ENCODE assay signal across 8 cellular contexts in the genomic region with DNA sequence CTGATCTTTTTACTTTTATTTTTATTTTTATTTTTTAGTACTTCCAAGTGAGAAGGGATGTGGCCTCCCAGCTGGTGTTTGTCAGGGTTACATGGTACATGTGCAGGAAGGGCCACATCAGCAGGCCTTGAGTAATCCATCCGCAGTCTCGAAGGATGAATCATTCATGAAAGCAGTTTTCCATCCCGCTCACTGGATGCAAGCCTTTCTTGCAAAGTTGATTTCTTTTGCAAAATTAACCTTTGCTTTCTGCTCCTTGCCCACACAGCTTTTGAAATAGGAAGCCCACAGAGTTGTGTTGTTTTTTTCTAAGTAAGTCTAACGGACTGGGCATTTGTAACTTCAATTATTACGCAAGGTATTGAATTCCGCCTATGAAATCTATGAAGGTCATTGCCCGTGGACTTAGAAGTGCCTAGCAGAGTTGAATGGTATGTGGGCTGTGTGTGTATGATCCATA.
DNase-seq lines count a peak whose midpoint lies in the region; ATAC-seq, FAIRE-seq and TF ChIP-seq lines count a peak whose summit lies in the region.

No MANE protein-coding gene starts in this region.

- peak; percentile 78 for ATAC-seq in naive thymus-derived CD4-positive, alpha-beta T cell
- ATAC-seq in HG03457 (IDR thresholded peaks at IDR 0.05; ENCODE audit: unreplicated experiment) = no peak

- peaks cover 0 to 7% of the 10 kb centered on the region in 2 experiments for H4K20me1 ChIP-seq in H1 (replicated peaks in 1 of 2; ENCODE audit: control insufficient read depth in 1 of 2, insufficient read depth in 2 of 2, low read length in 2 of 2)

- peaks cover 7 to 13% (median 11%) of the 10 kb centered on the region in 7 donors for H3K9me3 Mint-ChIP-seq in CD14-positive monocyte
- H3K9me3 Mint-ChIP-seq in naive thymus-derived CD4-positive, alpha-beta T cell = peaks cover 4 to 18% (median 5%) of the 10 kb centered on the region in 11 donors

- no peak overlapping the region for H2BK120ac ChIP-seq in H1 (replicated peaks; ENCODE audit: low read depth, low read length)

- H3K4me3 ChIP-seq in NB4 (ENCODE audit: low read depth, low read length) = peak overlapping the region; percentile 37
- no peak overlapping the region for H3K4me3 ChIP-seq in H1 (ENCODE audit: extremely low read depth in 1 of 4, insufficient read depth in 2 of 4, low read depth in 3 of 4, low read length in 4 of 4)
- no peak overlapping the region for H3K4me3 ChIP-seq in naive thymus-derived CD4-positive, alpha-beta T cell (ENCODE audit: low read length)

- H2BK20ac ChIP-seq in H1 (ENCODE audit: low read length) = no peak overlapping the region

- no peak overlapping the region for H4K8ac ChIP-seq in H1 (ENCODE audit: extremely low read depth, insufficient read depth, low read length)

- H2AFZ ChIP-seq in H1 (ENCODE audit: low read length) = no peak overlapping the region

- H3K4me1 ChIP-seq in H1 (replicated peaks in 1 of 4; ENCODE audit: control insufficient read depth in 3 of 4, insufficient read depth in 4 of 4, low read length in 3 of 4) = no peaks in the 10 kb centered on the region
- peaks cover 0 to 13% of the 10 kb centered on the region in 2 donors for H3K4me1 ChIP-seq in naive thymus-derived CD4-positive, alpha-beta T cell (ENCODE audit: control insufficient read depth in 2 of 2, insufficient read depth in 2 of 2, low read length in 2 of 2)

- no peak overlapping the region for H4K5ac ChIP-seq in H1 (ENCODE audit: insufficient read length, low read depth, low read length)

- H3K23me2 ChIP-seq in H1 (ENCODE audit: low read depth, low read length) = no peaks in the 10 kb centered on the region

- H3K79me2 ChIP-seq in H1 (ENCODE audit: control insufficient read depth in 1 of 2, insufficient read depth in 2 of 2, low read length in 2 of 2) = no peaks in the 10 kb centered on the region

- H2BK15ac ChIP-seq in H1 (ENCODE audit: low read length) = no peak overlapping the region

- no peak overlapping the region for H3K14ac ChIP-seq in H1 (ENCODE audit: insufficient read length)

- H2BK12ac ChIP-seq in H1 (ENCODE audit: low read depth, low read length) = no peak overlapping the region

- no peak overlapping the region for H3K27ac ChIP-seq in H1 (ENCODE audit: low read depth, low read length)
- H3K27ac ChIP-seq in naive thymus-derived CD4-positive, alpha-beta T cell (ENCODE audit: low read depth, low read length) = no peak overlapping the region

- intact Hi-C loops in CD14-positive monocyte (cut with micrococcal nuclease) = loop anchor here in 1 of 2 donors (1.0 kb wide), 1 partner anchor 8 kb away; no protein-coding TSS in a partner anchor
- intact Hi-C loops in naive thymus-derived CD4-positive, alpha-beta T cell (cut with micrococcal nuclease) = no loop called here

- peaks cover 7 to 23% of the 10 kb centered on the region in 2 donors for H3K36me3 Mint-ChIP-seq in CD14-positive monocyte
- peaks cover 14 to 47% (median 38%) of the 10 kb centered on the region in 5 donors for H3K36me3 Mint-ChIP-seq in naive thymus-derived CD4-positive, alpha-beta T cell

- H2BK5ac ChIP-seq in H1 (ENCODE audit: low read depth, low read length) = no peak overlapping the region

- 92% methylated on average over 7 of the region's 7 CpGs; no CpG with 5 or more reads in 1 of the 2 experiments for WGBS in H1 (ENCODE audit: extremely low coverage in 1 of 2, insufficient coverage in 1 of 2, insufficient read length in 1 of 2, insufficient replicate concordance in 2 of 2, low coverage in 1 of 2, low lambda C conversion rate in 2 of 2, missing lambda C conversion rate in 1 of 2), 2 experiments

- no peaks in the 10 kb centered on the region for H3K27me3 Mint-ChIP-seq in CD14-positive monocyte (ENCODE audit: low read depth in 3 of 3)
- no peaks in the 10 kb centered on the region for H3K27me3 Mint-ChIP-seq in naive thymus-derived CD4-positive, alpha-beta T cell

- peak overlapping the region in 1 of 2 donors; percentile 39 for H3K4me3 Mint-ChIP-seq in CD14-positive monocyte
- no peak overlapping the region for H3K4me3 Mint-ChIP-seq in naive thymus-derived CD4-positive, alpha-beta T cell

- no peak overlapping the region for H3K4ac ChIP-seq in H1 (replicated peaks; ENCODE audit: insufficient read length, low read depth, low read length)

- H3K4me2 ChIP-seq in H1 (ENCODE audit: insufficient read depth in 1 of 2, low read depth in 2 of 2, low read length in 2 of 2) = no peak overlapping the region

- peak; percentile 82 for DNase-seq in CD14-positive monocyte (ENCODE audit: low spot score)
- DNase-seq in NB4 (ENCODE audit: low read depth) = peak; percentile 98
- no peak for DNase-seq in H1 (ENCODE audit: low read depth in 1 of 2, low spot score in 2 of 2)
- DNase-seq in naive thymus-derived CD4-positive, alpha-beta T cell = no peak
- DNase-seq in stimulated activated naive CD4-positive, alpha-beta T cell treated with Interleukin-2 at 50 U/mL for 16 hours (lab: John Stamatoyannopoulos, UW) = no peak
- no peak for DNase-seq in KG1 (lab: John Stamatoyannopoulos, UW)
- no peak for DNase-seq in retina

- no peak overlapping the region for H3K18ac ChIP-seq in H1 (ENCODE audit: extremely low read depth, low read length)

- TF ChIP-seq CTCF in CD14-positive monocyte (IDR thresholded peaks at IDR 0.05) (no peak), NB4 (IDR thresholded peaks at IDR 0.05; ENCODE audit: low read depth, low read length) (no peak), H1 (IDR thresholded peaks at IDR 0.05; ENCODE audit: control extremely low read depth in 1 of 3, insufficient read depth in 1 of 3, low read depth in 1 of 3, low read length in 3 of 3) (no peak)

- no peak for TF ChIP-seq RAD21 in H1 (IDR thresholded peaks at IDR 0.05 in 1 of 2, conservative IDR thresholded peaks at IDR 0.05 in 1 of 2; ENCODE audit: low read depth in 2 of 2, low read length in 2 of 2)

- TF ChIP-seq EP300 in H1 (IDR thresholded peaks at IDR 0.05; ENCODE audit: borderline replicate concordance in 1 of 2, low read depth in 2 of 2, low read length in 2 of 2) = no peak

- H3K9me3 ChIP-seq in H1 (ENCODE audit: insufficient read depth in 2 of 2, low read depth in 1 of 2, low read length in 1 of 2) = no peaks in the 10 kb centered on the region
- H3K9me3 ChIP-seq in naive thymus-derived CD4-positive, alpha-beta T cell (ENCODE audit: control insufficient read depth in 2 of 3, low read length in 3 of 3) = no peaks in the 10 kb centered on the region

- no peak overlapping the region for H2AK5ac ChIP-seq in H1 (ENCODE audit: low read depth, low read length)

- no peaks in the 10 kb centered on the region for H3K36me3 ChIP-seq in H1 (ENCODE audit: control insufficient read depth in 2 of 4, insufficient read depth in 4 of 4, low read length in 3 of 4)
- peaks cover 0 to 10% (median 0%) of the 10 kb centered on the region in 3 experiments for H3K36me3 ChIP-seq in naive thymus-derived CD4-positive, alpha-beta T cell (ENCODE audit: control insufficient read depth in 2 of 3, insufficient read depth in 3 of 3, low read length in 3 of 3)

- H3K27ac Mint-ChIP-seq in CD14-positive monocyte = peak overlapping the region; percentile 84 to 95 (median 89)
- peak overlapping the region in 2 of 9 donors; percentile 18 to 32 for H3K27ac Mint-ChIP-seq in naive thymus-derived CD4-positive, alpha-beta T cell

- H3K23ac ChIP-seq in H1 (ENCODE audit: insufficient read length) = no peak overlapping the region

- H4K91ac ChIP-seq in H1 (replicated peaks; ENCODE audit: insufficient read length, low read length) = no peak overlapping the region

- FAIRE-seq in H1 (lab: Jason Lieb, UNC) = no peak

- POLR2A ChIA-PET in H1 (lab: Charles Lee; ENCODE audit: partially characterized antibody) = interaction anchor here (1.0 kb wide), 1 partner anchor 15 kb away, joined by 3 read pairs; no protein-coding TSS in a partner anchor
- POLR2A ChIA-PET in naive thymus-derived CD4-positive, alpha-beta T cell (lab: Charles Lee) = no interaction called here

- CTCF ChIA-PET in H1 (lab: Charles Lee; ENCODE audit: partially characterized antibody) = interaction anchor here (1.0 to 1.6 kb wide), 4 partner anchors 10 to 170 kb away, joined by 3 to 11 read pairs (median 4); no protein-coding TSS in a partner anchor
- CTCF ChIA-PET in naive thymus-derived CD4-positive, alpha-beta T cell (lab: Charles Lee) = no interaction called here

- H3K27me3 ChIP-seq in H1 (replicated peaks in 1 of 4; ENCODE audit: control insufficient read depth in 3 of 4, extremely low read depth in 1 of 4, insufficient read depth in 3 of 4, low read length in 3 of 4) = peaks cover 0 to 8% (median 2%) of the 10 kb centered on the region in 4 experiments; a peak in 4 of 7 replicates
- no peaks in the 10 kb centered on the region for H3K27me3 ChIP-seq in naive thymus-derived CD4-positive, alpha-beta T cell (ENCODE audit: control insufficient read depth in 2 of 2, insufficient read depth in 2 of 2, low read length in 2 of 2)

- no peak overlapping the region for H3K9ac ChIP-seq in H1 (replicated peaks in 1 of 4; ENCODE audit: extremely low read depth in 1 of 4, low read depth in 3 of 4, low read length in 3 of 4)

- H3K56ac ChIP-seq in H1 (replicated peaks; ENCODE audit: insufficient read length, low read depth, low read length) = no peak overlapping the region

- TF ChIP-seq POLR2A in NB4 (IDR thresholded peaks at IDR 0.05; ENCODE audit: extremely low read depth, insufficient read length) (no peak), H1 (IDR thresholded peaks at IDR 0.05; ENCODE audit: control extremely low read depth in 1 of 2, low read depth in 2 of 2, low read length in 2 of 2) (no peak)

- H3K79me1 ChIP-seq in H1 (ENCODE audit: low read depth, low read length) = no peaks in the 10 kb centered on the region

- H3K4me1 Mint-ChIP-seq in CD14-positive monocyte = peaks cover 51% of the 10 kb centered on the region
- H3K4me1 Mint-ChIP-seq in naive thymus-derived CD4-positive, alpha-beta T cell = peaks cover 24 to 88% (median 67%) of the 10 kb centered on the region in 7 donors

TF ChIP-seq in H1, 55 proteins besides CTCF, POLR2A, EP300 and RAD21:
- TF ChIP-seq CTBP2 (IDR thresholded peaks at IDR 0.05; ENCODE audit: borderline replicate concordance, insufficient read depth, insufficient read length, low read length) = no peak
- TF ChIP-seq CEBPB (IDR thresholded peaks at IDR 0.05; ENCODE audit: low read depth, low read length) = peak; percentile 39; the same call in 1 of the 2 replicates
- TF ChIP-seq CBX5 (IDR thresholded peaks at IDR 0.05; ENCODE audit: low read depth, low read length) = no peak
- no peak for TF ChIP-seq CBX8 (IDR thresholded peaks at IDR 0.05; ENCODE audit: borderline replicate concordance, low read depth, low read length)
- TF ChIP-seq GTF2F1 (IDR thresholded peaks at IDR 0.05; ENCODE audit: borderline replicate concordance, low read depth, low read length) = no peak

Comparison
In these comparisons a context has a peak if more than half of its experiments do, and no peak if none do; other contexts are left out.
1. DNase-seq: peak in CD14-positive monocyte (single experiment) and NB4 (single experiment); none in H1 (0 of 2), naive thymus-derived CD4-positive, alpha-beta T cell (0 of 9), stimulated activated naive CD4-positive, alpha-beta T cell treated with Interleukin-2 at 50 U/mL for 16 hours (single experiment), KG1 (single experiment) and retina (single experiment).